In genomic region chrX:10121787-10122186, GRCh38 we compare ENCODE assay signal across 11 cellular contexts. TPM values are rescaled to one million over a fixed set of nuclear protein-coding genes. Genes with fewer than 3 reads are reported as not detected.
DNase-seq lines count a peak whose midpoint lies in the region; ATAC-seq and TF ChIP-seq lines count a peak whose summit lies in the region.
"Had no signal": no experiment of that assay in that cellular context is flagged by ENCODE, and none has a peak within 500 bp of the region (broad histone marks: within the 10 kb centered on the region; RNA-seq: fewer than 3 reads in every experiment).

No MANE protein-coding gene starts in this region.

- H4K20me1 ChIP-seq in BLaER1, result peaks cover 20% of the 10 kb centered on the region; the same call in 1 of the 2 replicates
- no peaks in the 10 kb centered on the region for H4K20me1 ChIP-seq in smooth muscle cell (ENCODE audit: low read depth)

- H3F3A ChIP-seq in smooth muscle cell (ENCODE audit: low read depth), result no peaks in the 10 kb centered on the region

- no peak overlapping the region for H2AFZ ChIP-seq in smooth muscle cell (ENCODE audit: low read depth)

- peaks cover 30% of the 10 kb centered on the region for H3K36me3 ChIP-seq in BLaER1
- H3K36me3 ChIP-seq in smooth muscle cell (ENCODE audit: low read depth), result no peaks in the 10 kb centered on the region

- H3K4me3 Mint-ChIP-seq in T-helper 17 cell, result no peak overlapping the region

- no peaks in the 10 kb centered on the region for H3K79me2 ChIP-seq in smooth muscle cell (ENCODE audit: low read depth)

- H3K4me2 ChIP-seq in BLaER1 (peak overlapping the region; percentile 71), smooth muscle cell (no peak overlapping the region)

- DNase-seq in T-helper 17 cell, result no peak
- DNase-seq in coronary artery (ENCODE audit: low spot score), result no peak
- no peak for DNase-seq in activated naive CD4-positive, alpha-beta T cell treated with anti-CD3 and anti-CD28 coated beads, Interleukin-2, amount 50 U/mL, for 16 hours
- DNase-seq in occipital lobe (lab: John Stamatoyannopoulos, UW), result no peak
- DNase-seq in smooth muscle cell (lab: John Stamatoyannopoulos, UW; ENCODE audit: unreplicated experiment), result no peak
- DNase-seq: mesenchymal stem cell, PC-3 had no signal

- H3K9ac ChIP-seq in BLaER1, result peak overlapping the region; percentile 73
- no peak overlapping the region for H3K9ac ChIP-seq in smooth muscle cell (ENCODE audit: low read depth)

- peaks cover 1% of the 10 kb centered on the region; the same call in 1 of the 2 replicates for H3K9me3 ChIP-seq in BLaER1
- H3K9me3 ChIP-seq in T-helper 17 cell (ENCODE audit: control insufficient read depth, low read length, poor library complexity, severe bottlenecking), result no peaks in the 10 kb centered on the region
- H3K9me3 ChIP-seq in smooth muscle cell (replicated peaks; ENCODE audit: low read depth), result no peaks in the 10 kb centered on the region

- H3K27ac ChIP-seq in BLaER1, result peak overlapping the region; percentile 90
- no peak overlapping the region for H3K27ac ChIP-seq in coronary artery
- no peak overlapping the region for H3K27ac ChIP-seq in smooth muscle cell (ENCODE audit: low read depth)

- ATAC-seq in GM19351 (IDR thresholded peaks at IDR 0.05; ENCODE audit: unreplicated experiment) (peak; percentile 71), HG03064 (IDR thresholded peaks at IDR 0.05; ENCODE audit: low read depth, unreplicated experiment) (peak; percentile 85), T-helper 17 cell (peak; percentile 28)
- ATAC-seq: HCT116, PC-3 had no signal

- H3K36me3 Mint-ChIP-seq in T-helper 17 cell (ENCODE audit: low read depth), result peaks cover 3% of the 10 kb centered on the region

- H3K4me1 ChIP-seq in BLaER1, result peaks cover 93% of the 10 kb centered on the region
- H3K4me1 ChIP-seq in smooth muscle cell (ENCODE audit: low read depth), result no peaks in the 10 kb centered on the region

- H3K27ac Mint-ChIP-seq in T-helper 17 cell, result peak overlapping the region; percentile 69

- H3K4me1 Mint-ChIP-seq in T-helper 17 cell, result peaks cover 9% of the 10 kb centered on the region

- TF ChIP-seq CTCF in coronary artery (IDR thresholded peaks at IDR 0.05) (no peak), smooth muscle cell (IDR thresholded peaks at IDR 0.05; ENCODE audit: borderline replicate concordance, insufficient read depth, poor library complexity, severe bottlenecking) (no peak)

- 93% methylated on average over 9 of the region's 9 CpGs for WGBS in smooth muscle cell (ENCODE audit: low lambda C conversion rate)

- H3K4me3 ChIP-seq in BLaER1 (peak overlapping the region; percentile 37), coronary artery (no peak overlapping the region), smooth muscle cell (no peak overlapping the region)

- H3K27me3 ChIP-seq in BLaER1, result peaks cover 7% of the 10 kb centered on the region
- no peaks in the 10 kb centered on the region for H3K27me3 ChIP-seq in smooth muscle cell (ENCODE audit: low read depth)

- no peaks in the 10 kb centered on the region for H3K27me3 Mint-ChIP-seq in T-helper 17 cell

RNA-seq across cellular contexts. Expression of gene CLCN4, which starts 35.0 kb away (rescaled TPM):
- total RNA-seq in T-helper 17 cell, result 1 to 10 TPM in 1 of 2 donors, under 1 TPM in 1; 0.37 to 3.3 TPM
- 68.6 TPM for total RNA-seq in occipital lobe
- total RNA-seq in smooth muscle cell, result 2.5 and 3.0 TPM in 2 replicates
- polyA plus RNA-seq in smooth muscle cell, result 2.1 and 3.1 TPM in 2 replicates

Comparison
In these comparisons a context has a peak if more than half of its experiments do, and no peak if none do; other contexts are left out.
1. ATAC-seq: peak in every context shown above with its lines; median percentile 85 in HG03064; 71 in GM19351; 28 in T-helper 17 cell.
2. RNA of gene CLCN4, which starts 35.0 kb away (total RNA-seq): 68.6 TPM in occipital lobe (single experiment); 0.37 to 3.3 TPM in T-helper 17 cell and 2.5 to 3.0 TPM in smooth muscle cell; every median in the first group is over 10 times any median in the second.